In genomic region chr9:112878752-112879151, GRCh38 we compare ENCODE assay signal across 7 cellular contexts. TPM values are rescaled to one million over a fixed set of nuclear protein-coding genes. Genes with fewer than 3 reads are reported as not detected.
"Had no signal": no experiment of that assay in that cellular context is flagged by ENCODE, and none has a peak within 500 bp of the region (broad histone marks: within the 10 kb centered on the region; RNA-seq: fewer than 3 reads in every experiment).

No MANE protein-coding gene starts in this region.

- H3K27ac ChIP-seq: HL-60 had no signal

- H3K4me3 ChIP-seq: K562 had no signal

- H3K27me3 Mint-ChIP-seq: IgD-negative memory B cell had no signal

- DNase-seq: IMR-90 had no signal

- H3K27ac Mint-ChIP-seq: IgD-negative memory B cell had no signal

- H3K4me1 Mint-ChIP-seq: IgD-negative memory B cell had no signal

- H3K4me3 Mint-ChIP-seq: IgD-negative memory B cell had no signal

- ATAC-seq: HepG2, K562 had no signal

- H3K9me3 Mint-ChIP-seq: IgD-negative memory B cell had no signal

RNA-seq across cellular contexts. Expression of gene SLC46A2, which starts 11.9 kb away (rescaled TPM):
- total RNA-seq: HepG2, HT-29, HT1080, IMR-90, K562 had no signal
